1 cellular context compared by ENCODE assay signal in the genomic region with DNA sequence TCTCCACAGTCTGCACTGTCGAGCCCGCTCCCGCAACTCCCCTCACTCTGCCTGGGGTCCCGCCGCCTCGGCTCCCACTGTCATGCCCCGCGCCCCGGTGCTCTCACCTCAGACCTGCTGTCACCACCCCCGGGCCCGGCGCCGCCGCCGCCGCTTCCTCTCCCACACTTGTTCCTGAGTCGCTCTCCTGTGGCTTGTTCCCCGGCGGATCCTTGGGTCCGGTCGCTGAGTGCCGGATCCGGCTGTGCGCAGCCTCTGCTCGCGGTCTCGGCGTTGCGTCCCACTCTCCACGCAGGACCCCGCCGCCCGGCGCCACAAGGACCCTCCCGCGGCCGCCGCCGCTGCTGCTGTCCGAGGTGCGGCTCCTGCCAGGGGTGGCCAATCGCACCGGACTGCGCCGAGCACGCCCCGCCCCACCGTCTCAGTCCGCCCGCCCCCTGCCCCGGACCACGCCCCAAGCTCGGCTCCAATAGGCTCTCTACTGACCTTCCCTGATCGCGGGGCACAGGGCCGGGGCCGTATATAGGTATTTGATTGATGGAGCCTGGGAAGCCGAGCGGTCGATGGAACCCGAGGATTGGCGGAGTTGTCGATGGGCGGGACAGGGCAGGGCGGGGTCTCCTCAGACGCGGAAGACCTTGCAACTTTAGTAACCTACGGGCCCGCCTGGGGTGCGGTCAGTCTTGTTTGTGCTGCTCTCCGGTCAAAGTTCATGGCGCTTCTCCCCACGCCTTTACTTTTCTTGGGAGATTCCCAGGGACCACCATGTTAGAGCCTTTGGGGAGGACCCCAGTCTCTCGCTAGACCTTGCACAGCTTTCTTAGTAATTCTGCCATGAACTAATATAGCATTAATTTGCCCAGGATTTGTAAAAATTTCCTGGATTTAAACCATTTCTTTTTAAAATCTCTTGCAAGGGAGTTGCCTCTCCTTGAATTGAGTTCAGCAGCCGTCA.
TF ChIP-seq lines count a peak whose summit lies in the region.

Gene TAOK3, minus strand, starts transcription at position 367 of the 955 bp plus-strand sequence. CDS start 117,340 bp downstream, outside the sequence.

TF ChIP-seq in K562, 482 proteins besides CTCF, POLR2A, EP300 and RAD21 (continued from another document and continues in another):
- TF ChIP-seq, protein P1, sequence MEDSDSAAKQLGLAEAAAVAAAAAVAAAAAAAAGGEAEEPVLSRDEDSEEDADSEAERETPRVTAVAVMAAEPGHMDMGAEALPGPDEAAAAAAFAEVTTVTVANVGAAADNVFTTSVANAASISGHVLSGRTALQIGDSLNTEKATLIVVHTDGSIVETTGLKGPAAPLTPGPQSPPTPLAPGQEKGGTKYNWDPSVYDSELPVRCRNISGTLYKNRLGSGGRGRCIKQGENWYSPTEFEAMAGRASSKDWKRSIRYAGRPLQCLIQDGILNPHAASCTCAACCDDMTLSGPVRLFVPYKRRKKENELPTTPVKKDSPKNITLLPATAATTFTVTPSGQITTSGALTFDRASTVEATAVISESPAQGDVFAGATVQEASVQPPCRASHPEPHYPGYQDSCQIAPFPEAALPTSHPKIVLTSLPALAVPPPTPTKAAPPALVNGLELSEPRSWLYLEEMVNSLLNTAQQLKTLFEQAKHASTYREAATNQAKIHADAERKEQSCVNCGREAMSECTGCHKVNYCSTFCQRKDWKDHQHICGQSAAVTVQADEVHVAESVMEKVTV (CRISPR knock-in tag; IDR thresholded peaks at IDR 0.05): no peak
- TF ChIP-seq, protein P2, sequence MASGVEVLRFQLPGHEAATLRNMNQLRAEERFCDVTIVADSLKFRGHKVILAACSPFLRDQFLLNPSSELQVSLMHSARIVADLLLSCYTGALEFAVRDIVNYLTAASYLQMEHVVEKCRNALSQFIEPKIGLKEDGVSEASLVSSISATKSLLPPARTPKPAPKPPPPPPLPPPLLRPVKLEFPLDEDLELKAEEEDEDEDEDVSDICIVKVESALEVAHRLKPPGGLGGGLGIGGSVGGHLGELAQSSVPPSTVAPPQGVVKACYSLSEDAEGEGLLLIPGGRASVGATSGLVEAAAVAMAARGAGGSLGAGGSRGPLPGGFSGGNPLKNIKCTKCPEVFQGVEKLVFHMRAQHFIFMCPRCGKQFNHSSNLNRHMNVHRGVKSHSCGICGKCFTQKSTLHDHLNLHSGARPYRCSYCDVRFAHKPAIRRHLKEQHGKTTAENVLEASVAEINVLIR (CRISPR knock-in tag; IDR thresholded peaks at IDR 0.05): no peak
- TF ChIP-seq CBX2 (IDR thresholded peaks at IDR 0.05; ENCODE audit: insufficient read depth, low read length, poor library complexity, severe bottlenecking) (no peak), TCF7L2 (IDR thresholded peaks at IDR 0.05; ENCODE audit: low read depth, low read length) (no peak), HMGN3 (IDR thresholded peaks at IDR 0.05; ENCODE audit: borderline replicate concordance, extremely low read depth, insufficient read length, low read depth, low read length) (peak; percentile 45), THAP12 (CRISPR knock-in tag; IDR thresholded peaks at IDR 0.05) (peak; percentile 44), SIN3B (IDR thresholded peaks at IDR 0.05; ENCODE audit: low read depth) (no peak), MCM2 (IDR thresholded peaks at IDR 0.05; ENCODE audit: low read depth) (no peak), HMG20A (CRISPR knock-in tag; conservative IDR thresholded peaks at IDR 0.05) (no peak), ZZZ3 (IDR thresholded peaks at IDR 0.05) (no peak), ILF3 (IDR thresholded peaks at IDR 0.05; ENCODE audit: borderline replicate concordance) (no peak), ZNF197 (CRISPR knock-in tag; IDR thresholded peaks at IDR 0.05; ENCODE audit: low read depth) (no peak), BMI1 (IDR thresholded peaks at IDR 0.05; ENCODE audit: low read length) (no peak), ZNF143 (CRISPR knock-in tag; IDR thresholded peaks at IDR 0.05) (no peak), NR4A1 (CRISPR knock-in tag; IDR thresholded peaks at IDR 0.05) (no peak), NR4A1 (tag; IDR thresholded peaks at IDR 0.05) (no peak), SRSF7 (optimal IDR thresholded peaks at IDR 0.05; ENCODE audit: low read depth, low read length) (no peak), NFIC (IDR thresholded peaks at IDR 0.05) (no peak), RREB1 (CRISPR knock-in tag; IDR thresholded peaks at IDR 0.05) (no peak), TARDBP (IDR thresholded peaks at IDR 0.05) (no peak), RHOXF2B (CRISPR knock-in tag; conservative IDR thresholded peaks at IDR 0.05) (no peak), HOXB6 (CRISPR knock-in tag; IDR thresholded peaks at IDR 0.05; ENCODE audit: borderline replicate concordance) (no peak), BHLHE40 (IDR thresholded peaks at IDR 0.05; ENCODE audit: low read length) (peak; percentile 31; the same call in 1 of the 2 replicates), STAG1 (CRISPR knock-in tag; IDR thresholded peaks at IDR 0.05; ENCODE audit: borderline replicate concordance) (no peak), SLC30A9 (CRISPR knock-in tag; IDR thresholded peaks at IDR 0.05) (no peak), TAF9B (IDR thresholded peaks at IDR 0.05; ENCODE audit: partially characterized antibody) (peak; percentile 81), HNRNPK (IDR thresholded peaks at IDR 0.05; ENCODE audit: low read depth, low read length, poor library complexity, severe bottlenecking) (no peak), ZFP36 (IDR thresholded peaks at IDR 0.05; ENCODE audit: low read depth, low read length, partially characterized antibody) (peak; percentile 12), SMARCA4 (IDR thresholded peaks at IDR 0.05) (0 out of 2 replicates have a peak, but pooled peaks have one; percentile 18), PYGO2 (tag; IDR thresholded peaks at IDR 0.05) (no peak), ZNF57 (CRISPR knock-in tag; IDR thresholded peaks at IDR 0.05) (no peak), CHD2 (IDR thresholded peaks at IDR 0.05; ENCODE audit: low read depth, low read length) (no peak), ZNF274 (IDR thresholded peaks at IDR 0.05; ENCODE audit: borderline replicate concordance, low read depth, low read length) (no peak), NEUROD1 (IDR thresholded peaks at IDR 0.05; ENCODE audit: borderline replicate concordance, low read depth, low read length, partially characterized antibody) (peak; percentile 88), NR2C2 (CRISPR knock-in tag; IDR thresholded peaks at IDR 0.05) (peak; percentile 89), NR2C2 (tag; IDR thresholded peaks at IDR 0.05) (peak; percentile 98), RFX5 (IDR thresholded peaks at IDR 0.05; ENCODE audit: low read depth, low read length) (no peak), KDM1A (IDR thresholded peaks at IDR 0.05) (no peak)
- TF ChIP-seq, protein P3, sequence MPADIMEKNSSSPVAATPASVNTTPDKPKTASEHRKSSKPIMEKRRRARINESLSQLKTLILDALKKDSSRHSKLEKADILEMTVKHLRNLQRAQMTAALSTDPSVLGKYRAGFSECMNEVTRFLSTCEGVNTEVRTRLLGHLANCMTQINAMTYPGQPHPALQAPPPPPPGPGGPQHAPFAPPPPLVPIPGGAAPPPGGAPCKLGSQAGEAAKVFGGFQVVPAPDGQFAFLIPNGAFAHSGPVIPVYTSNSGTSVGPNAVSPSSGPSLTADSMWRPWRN (IDR thresholded peaks at IDR 0.05; ENCODE audit: low read depth): 0 out of 2 replicates have a peak, but pooled peaks have one; percentile 29
- TF ChIP-seq, protein P4, sequence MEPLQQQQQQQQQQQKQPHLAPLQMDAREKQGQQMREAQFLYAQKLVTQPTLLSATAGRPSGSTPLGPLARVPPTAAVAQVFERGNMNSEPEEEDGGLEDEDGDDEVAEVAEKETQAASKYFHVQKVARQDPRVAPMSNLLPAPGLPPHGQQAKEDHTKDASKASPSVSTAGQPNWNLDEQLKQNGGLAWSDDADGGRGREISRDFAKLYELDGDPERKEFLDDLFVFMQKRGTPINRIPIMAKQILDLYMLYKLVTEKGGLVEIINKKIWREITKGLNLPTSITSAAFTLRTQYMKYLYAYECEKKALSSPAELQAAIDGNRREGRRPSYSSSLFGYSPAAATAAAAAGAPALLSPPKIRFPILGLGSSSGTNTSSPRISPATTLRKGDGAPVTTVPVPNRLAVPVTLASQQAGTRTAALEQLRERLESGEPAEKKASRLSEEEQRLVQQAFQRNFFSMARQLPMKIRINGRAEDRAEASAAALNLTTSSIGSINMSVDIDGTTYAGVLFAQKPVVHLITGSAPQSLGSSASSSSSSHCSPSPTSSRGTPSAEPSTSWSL (CRISPR knock-in tag; IDR thresholded peaks at IDR 0.05; ENCODE audit: borderline replicate concordance): no peak
- TF ChIP-seq, protein P5, sequence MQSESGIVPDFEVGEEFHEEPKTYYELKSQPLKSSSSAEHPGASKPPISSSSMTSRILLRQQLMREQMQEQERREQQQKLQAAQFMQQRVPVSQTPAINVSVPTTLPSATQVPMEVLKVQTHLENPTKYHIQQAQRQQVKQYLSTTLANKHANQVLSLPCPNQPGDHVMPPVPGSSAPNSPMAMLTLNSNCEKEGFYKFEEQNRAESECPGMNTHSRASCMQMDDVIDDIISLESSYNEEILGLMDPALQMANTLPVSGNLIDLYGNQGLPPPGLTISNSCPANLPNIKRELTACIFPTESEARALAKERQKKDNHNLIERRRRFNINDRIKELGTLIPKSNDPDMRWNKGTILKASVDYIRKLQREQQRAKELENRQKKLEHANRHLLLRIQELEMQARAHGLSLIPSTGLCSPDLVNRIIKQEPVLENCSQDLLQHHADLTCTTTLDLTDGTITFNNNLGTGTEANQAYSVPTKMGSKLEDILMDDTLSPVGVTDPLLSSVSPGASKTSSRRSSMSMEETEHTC (IDR thresholded peaks at IDR 0.05): no peak
- TF ChIP-seq, protein P6, sequence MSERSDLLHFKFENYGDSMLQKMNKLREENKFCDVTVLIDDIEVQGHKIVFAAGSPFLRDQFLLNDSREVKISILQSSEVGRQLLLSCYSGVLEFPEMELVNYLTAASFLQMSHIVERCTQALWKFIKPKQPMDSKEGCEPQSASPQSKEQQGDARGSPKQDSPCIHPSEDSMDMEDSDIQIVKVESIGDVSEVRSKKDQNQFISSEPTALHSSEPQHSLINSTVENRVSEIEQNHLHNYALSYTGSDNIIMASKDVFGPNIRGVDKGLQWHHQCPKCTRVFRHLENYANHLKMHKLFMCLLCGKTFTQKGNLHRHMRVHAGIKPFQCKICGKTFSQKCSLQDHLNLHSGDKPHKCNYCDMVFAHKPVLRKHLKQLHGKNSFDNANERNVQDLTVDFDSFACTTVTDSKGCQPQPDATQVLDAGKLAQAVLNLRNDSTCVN (CRISPR knock-in tag; IDR thresholded peaks at IDR 0.05): no peak
